Comparison of ENCODE assay signal across 10 cellular contexts in genomic region chr2:43344911-43345373, GRCh38.
A peak's percentile ranks its signal among the peaks of the same experiment; 100 is the strongest.
DNase-seq lines count a peak whose midpoint lies in the region; ATAC-seq and TF ChIP-seq lines count a peak whose summit lies in the region.
"Had no signal": no experiment of that assay in that cellular context is flagged by ENCODE, and none has a peak within 500 bp of the region (broad histone marks: within the 10 kb centered on the region; RNA-seq: fewer than 3 reads in every experiment).

No MANE protein-coding gene starts in this region.

- no peaks in the 10 kb centered on the region for H3K9me3 Mint-ChIP-seq in CD14-positive monocyte

- H3K4me1 Mint-ChIP-seq in CD14-positive monocyte, result peaks cover 24% of the 10 kb centered on the region

- intact Hi-C loops in Right ventricle myocardium inferior (cut with DNase I), result loop anchor here (5.0 kb wide), 2 partner anchors 67 to 137 kb away; no protein-coding TSS in a partner anchor
- intact Hi-C loops in left lung (cut with DNase I), result no loop called here
- intact Hi-C loops in CD14-positive monocyte (cut with micrococcal nuclease), result no loop called here

- H3K9ac ChIP-seq in rectal smooth muscle tissue (ENCODE audit: low read length), result no peak overlapping the region

- H3K4me1 ChIP-seq in cardiac muscle cell (ENCODE audit: low read depth) (peaks cover 90% of the 10 kb centered on the region), left lung (peaks cover 25 to 48% of the 10 kb centered on the region in 2 donors), rectal smooth muscle tissue (ENCODE audit: control insufficient read depth, insufficient read depth, low read length) (peaks cover 84% of the 10 kb centered on the region)

- peaks cover 1 to 2% (median 1%) of the 10 kb centered on the region in 3 donors for H3K27me3 Mint-ChIP-seq in CD14-positive monocyte (ENCODE audit: low read depth in 3 of 3)

- H3K36me3 ChIP-seq in cardiac muscle cell, result no peaks in the 10 kb centered on the region
- peaks cover 0 to 11% of the 10 kb centered on the region in 2 donors for H3K36me3 ChIP-seq in left lung
- no peaks in the 10 kb centered on the region for H3K36me3 ChIP-seq in rectal smooth muscle tissue (ENCODE audit: control insufficient read depth, insufficient read depth, low read length)

- H3K9me3 ChIP-seq in cardiac muscle cell (ENCODE audit: low read depth), result no peaks in the 10 kb centered on the region
- H3K9me3 ChIP-seq in left lung, result no peaks in the 10 kb centered on the region

- H3K27ac ChIP-seq in cardiac muscle cell (peak overlapping the region; percentile 85), left lung (peak overlapping the region; percentile 53 to 84), rectal smooth muscle tissue (ENCODE audit: low read depth, low read length) (peak overlapping the region; percentile 89)

- DNase-seq in cardiac muscle cell (ENCODE audit: low read depth in 1 of 2, low spot score in 1 of 2) (no peak), Right ventricle myocardium inferior (ENCODE audit: missing footprints) (no peak), left lung (no peak), CD14-positive monocyte (ENCODE audit: low spot score) (no peak), SHP77 (lab: John Stamatoyannopoulos, UW) (no peak), GF-D8 (lab: John Stamatoyannopoulos, UW) (no peak)
- DNase-seq: DMS53, SHP77 treated with DMSO at 0.1 percent for 48 hours had no signal

- no peak overlapping the region for H3K27ac Mint-ChIP-seq in CD14-positive monocyte

- no peak overlapping the region for H3K4me3 ChIP-seq in cardiac muscle cell
- H3K4me3 ChIP-seq in left lung, result no peak overlapping the region
- H3K4me3 ChIP-seq in rectal smooth muscle tissue (ENCODE audit: low read length), result peak overlapping the region; percentile 16

- peaks cover 40 to 53% of the 10 kb centered on the region in 2 donors for H3K36me3 Mint-ChIP-seq in CD14-positive monocyte

- TF ChIP-seq CTCF in cardiac muscle cell (IDR thresholded peaks at IDR 0.05; ENCODE audit: low read depth, low read length), result no peak
- TF ChIP-seq CTCF in left lung (IDR thresholded peaks at IDR 0.05), result no peak
- no peak for TF ChIP-seq CTCF in CD14-positive monocyte (IDR thresholded peaks at IDR 0.05)

- ATAC-seq in Right ventricle myocardium inferior, result no peak
- ATAC-seq in left lung, result peak; percentile 51
- ATAC-seq in HG02981 (IDR thresholded peaks at IDR 0.05; ENCODE audit: unreplicated experiment), result no peak

- no peaks in the 10 kb centered on the region for H3K27me3 ChIP-seq in cardiac muscle cell
- no peaks in the 10 kb centered on the region for H3K27me3 ChIP-seq in left lung
- H3K27me3 ChIP-seq in rectal smooth muscle tissue (ENCODE audit: control insufficient read depth, insufficient read depth, low read length), result no peaks in the 10 kb centered on the region

- no peak overlapping the region for H3K4me3 Mint-ChIP-seq in CD14-positive monocyte
